9 cellular contexts compared by ENCODE assay signal in the genomic region with DNA sequence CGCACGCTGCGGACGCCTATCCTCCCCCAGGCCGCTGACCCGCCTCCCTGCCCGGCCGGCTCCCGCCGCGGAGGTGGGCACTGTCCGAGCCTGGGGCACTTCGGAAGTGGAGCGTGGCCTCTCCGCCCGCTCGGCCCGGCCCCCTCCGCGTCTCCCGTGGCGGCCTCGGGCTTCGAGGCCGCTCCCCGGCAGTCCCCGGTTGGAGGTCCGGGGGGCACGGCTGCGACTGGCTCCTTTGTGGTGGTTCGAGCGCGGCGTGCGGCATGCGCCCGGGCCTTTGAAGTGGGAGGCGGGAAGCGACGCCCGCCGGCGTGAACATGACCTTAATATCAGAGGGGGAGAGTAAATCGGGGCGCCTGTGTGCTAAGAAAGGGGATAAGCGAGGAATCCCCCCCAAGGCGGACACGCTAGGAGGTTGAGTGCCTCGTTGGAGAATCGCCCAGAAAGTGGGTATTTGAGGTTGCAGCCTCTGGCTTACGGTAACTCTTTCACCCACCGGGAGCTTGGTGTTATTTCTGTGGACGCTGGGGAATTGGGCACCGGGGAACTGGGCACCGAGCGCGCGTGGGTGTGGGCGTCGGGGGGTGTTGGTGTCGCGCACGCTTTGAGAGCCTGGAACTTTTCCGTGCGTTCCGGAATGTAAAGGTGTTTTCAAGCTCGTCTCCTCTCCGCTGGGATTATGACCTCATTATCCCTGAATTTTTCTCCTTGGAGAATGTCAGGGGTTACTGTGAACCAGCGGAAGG. TPM values are rescaled to one million over a fixed set of nuclear protein-coding genes. Genes with fewer than 3 reads are reported as not detected.
DNase-seq lines count a peak whose midpoint lies in the region; ATAC-seq and FAIRE-seq lines count a peak whose summit lies in the region.
"Had no signal": no experiment of that assay in that cellular context is flagged by ENCODE, and none has a peak within 500 bp of the region (broad histone marks: within the 10 kb centered on the region; RNA-seq: fewer than 3 reads in every experiment).

No MANE protein-coding gene starts in this region.

- peaks cover 9% of the 10 kb centered on the region for H3K36me3 Mint-ChIP-seq in activated naive CD8-positive, alpha-beta T cell

- H3K27ac Mint-ChIP-seq in activated naive CD8-positive, alpha-beta T cell = peak overlapping the region; percentile 78

- H3K4me3 Mint-ChIP-seq in activated naive CD8-positive, alpha-beta T cell = peak overlapping the region; percentile 92

- no peaks in the 10 kb centered on the region for H3K9me3 Mint-ChIP-seq in activated naive CD8-positive, alpha-beta T cell (ENCODE audit: low read depth)

- FAIRE-seq in RCC 7860 (lab: Jason Lieb, UNC) = no peak
- FAIRE-seq: G401.6 had no signal

- ATAC-seq in HG02973 (IDR thresholded peaks at IDR 0.05; ENCODE audit: unreplicated experiment) (peak; percentile 23), left ventricle myocardium superior (peak; percentile 35)

- intact Hi-C loops in left ventricle myocardium superior (cut with micrococcal nuclease) = no loop called here

- peaks cover 41% of the 10 kb centered on the region for H3K4me1 Mint-ChIP-seq in activated naive CD8-positive, alpha-beta T cell (ENCODE audit: low read depth)

- DNase-seq in NCI-H2227 (lab: John Stamatoyannopoulos, UW; ENCODE audit: unreplicated experiment) = peak; percentile 45
- DNase-seq in NCI-H2227 treated with DMSO at 0.1 percent for 48 hours (lab: John Stamatoyannopoulos, UW) = no peak
- peak; percentile 11 for DNase-seq in RCC 7860 (ENCODE audit: low spot score)
- DNase-seq in left ventricle myocardium superior = peak; percentile 34
- no peak for DNase-seq in skeletal muscle cell (ENCODE audit: low read depth)
- DNase-seq in NCI-H446 treated with DMSO at 0.1 percent for 48 hours (lab: John Stamatoyannopoulos, UW) = no peak

- H3K4me3 ChIP-seq in skeletal muscle cell (ENCODE audit: low read depth, low read length) = peak overlapping the region; percentile 97

- no peaks in the 10 kb centered on the region for H3K27me3 Mint-ChIP-seq in activated naive CD8-positive, alpha-beta T cell

RNA-seq across cellular contexts. Expression of a gene that starts 0.6 kb away (rescaled TPM):
- total RNA-seq in left ventricle myocardium superior = 5.2 TPM

RNA-seq across cellular contexts. Expression of a gene that starts 41.1 kb away (rescaled TPM):
- total RNA-seq in left ventricle myocardium superior = 8.8 TPM

RNA-seq across cellular contexts. Expression of a gene that starts 41.1 kb away (rescaled TPM):
- 4.8 TPM for total RNA-seq in left ventricle myocardium superior

RNA-seq across cellular contexts. Expression of a gene that starts 41.4 kb away (rescaled TPM):
- total RNA-seq in left ventricle myocardium superior = 2.0 TPM

Comparison
In these comparisons a context has a peak if more than half of its experiments do, and no peak if none do; other contexts are left out.
1. DNase-seq: peak in NCI-H2227 (single experiment), RCC 7860 (single experiment) and left ventricle myocardium superior (single experiment); none in NCI-H2227 treated with DMSO at 0.1 percent for 48 hours (single experiment), skeletal muscle cell (single experiment) and NCI-H446 treated with DMSO at 0.1 percent for 48 hours (single experiment).